31 cellular contexts compared by ENCODE assay signal in the genomic region with DNA sequence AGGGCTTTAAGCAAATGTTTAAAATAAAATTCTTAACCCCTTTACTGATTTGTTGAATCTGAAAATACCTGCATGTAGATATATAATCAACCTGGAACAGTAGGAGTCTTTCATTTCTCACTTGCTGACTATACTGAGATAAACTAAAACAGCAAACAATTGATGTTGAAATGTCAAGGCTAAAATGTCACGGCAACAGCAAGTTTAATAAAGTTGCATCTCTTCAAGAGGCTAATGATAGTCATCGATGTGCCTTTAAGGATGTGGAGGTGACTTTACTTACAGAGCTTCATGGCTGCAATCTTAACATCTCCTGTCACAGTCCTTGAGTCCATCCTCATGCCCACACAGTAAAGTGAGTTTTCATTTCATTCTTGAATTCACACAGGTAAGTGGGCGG. TPM values are rescaled to one million over a fixed set of nuclear protein-coding genes. Genes with fewer than 3 reads are reported as not detected.
DNase-seq lines count a peak whose midpoint lies in the region; ATAC-seq, FAIRE-seq and TF ChIP-seq lines count a peak whose summit lies in the region.
"Had no signal": no experiment of that assay in that cellular context is flagged by ENCODE, and none has a peak within 500 bp of the region (broad histone marks: within the 10 kb centered on the region; RNA-seq: fewer than 3 reads in every experiment).

No MANE protein-coding gene starts in this region.

- no peaks in the 10 kb centered on the region for H3K9me2 ChIP-seq in PC-3 (replicated peaks; ENCODE audit: low read length)

- H3K9ac ChIP-seq in PC-3 (ENCODE audit: low read length) (no peak overlapping the region), K562 (ENCODE audit: insufficient read depth in 1 of 2, low read depth in 2 of 2, low read length in 2 of 2) (no peak overlapping the region)
- H3K9ac ChIP-seq: BLaER1 had no signal

- H4K20me1 ChIP-seq in PC-3 (ENCODE audit: low read length) = no peaks in the 10 kb centered on the region
- no peaks in the 10 kb centered on the region for H4K20me1 ChIP-seq in K562 (replicated peaks; ENCODE audit: control insufficient read depth, insufficient read depth, low read length)
- H4K20me1 ChIP-seq: BLaER1 had no signal

- peaks cover 18% of the 10 kb centered on the region for H3K79me2 ChIP-seq in PC-3 (ENCODE audit: low read length)
- no peaks in the 10 kb centered on the region for H3K79me2 ChIP-seq in K562 (ENCODE audit: control insufficient read depth, insufficient read depth, low read length)

- in situ Hi-C loops in K562 (cut with MboI) = no loop called here

- H3K27ac ChIP-seq in PC-3 (ENCODE audit: low read length) (peak overlapping the region; percentile 53), K562 (ENCODE audit: extremely low read depth, low read depth, low read length) (no peak overlapping the region), tibial nerve (peak overlapping the region in 3 of 4 donors; percentile 4 to 90 (median 87)), prostate gland (no peak overlapping the region)
- H3K27ac ChIP-seq: BLaER1 had no signal

- TF ChIP-seq EP300 in K562 (IDR thresholded peaks at IDR 0.05; ENCODE audit: low read length) (no peak), tibial nerve (IDR thresholded peaks at IDR 0.05) (no peak)

- H3K27me3 ChIP-seq in PC-3 (ENCODE audit: low read length) = no peaks in the 10 kb centered on the region
- H3K27me3 ChIP-seq in K562 (ENCODE audit: control insufficient read depth in 2 of 2, insufficient read depth in 2 of 2, low read length in 2 of 2) = peaks cover 10 to 23% of the 10 kb centered on the region in 2 experiments
- H3K27me3 ChIP-seq in tibial nerve = no peaks in the 10 kb centered on the region
- H3K27me3 ChIP-seq in prostate gland (replicated peaks; ENCODE audit: insufficient read depth) = no peaks in the 10 kb centered on the region

- H3K9me1 ChIP-seq in K562 (ENCODE audit: control insufficient read depth, insufficient read depth, low read length) = no peaks in the 10 kb centered on the region

- H3K4me2 ChIP-seq in PC-3 (ENCODE audit: low read length) (peak overlapping the region; percentile 30), K562 (ENCODE audit: insufficient read depth, low read length) (no peak overlapping the region)
- H3K4me2 ChIP-seq: BLaER1 had no signal

- H3K4me3 ChIP-seq in PC-3 (ENCODE audit: low read length) = no peak overlapping the region
- no peak overlapping the region for H3K4me3 ChIP-seq in K562
- no peak overlapping the region for H3K4me3 ChIP-seq in tibial nerve
- H3K4me3 ChIP-seq in prostate gland = no peak overlapping the region
- H3K4me3 ChIP-seq: BLaER1 had no signal

- CTCF ChIA-PET in PC-3 (lab: Charles Lee) = interaction anchor here (1.3 kb wide), 1 partner anchor 17 kb away, joined by 4 read pairs; no protein-coding TSS in a partner anchor
- CTCF ChIA-PET in K562 (lab: Yijun Ruan, JAX; ENCODE audit: low intra/inter-chr PET ratio) = interaction anchor here (0.7 kb wide), 1 partner anchor 33 kb away, joined by 3 read pairs; no protein-coding TSS in a partner anchor

- no peak for TF ChIP-seq RAD21 in K562 (CRISPR knock-in tag; conservative IDR thresholded peaks at IDR 0.05 in 1 of 2, IDR thresholded peaks at IDR 0.05 in 1 of 2)

- no peak overlapping the region for H2AFZ ChIP-seq in PC-3 (ENCODE audit: low read length)
- H2AFZ ChIP-seq in K562 (ENCODE audit: low read depth, low read length) = no peak overlapping the region

- H3K36me3 ChIP-seq in PC-3 (ENCODE audit: low read depth, low read length) = no peaks in the 10 kb centered on the region
- H3K36me3 ChIP-seq in K562 (ENCODE audit: control insufficient read depth, insufficient read depth, low read length) = no peaks in the 10 kb centered on the region
- no peaks in the 10 kb centered on the region for H3K36me3 ChIP-seq in tibial nerve
- H3K36me3 ChIP-seq in prostate gland = no peaks in the 10 kb centered on the region
- H3K36me3 ChIP-seq: BE2C, BLaER1 had no signal

- intact Hi-C loops in PC-3 (cut with micrococcal nuclease) (no loop called here), K562 (cut with micrococcal nuclease) (no loop called here), prostate gland (cut with DNase I) (no loop called here)

- DNase-seq in D721Med (ENCODE audit: insufficient read length, low spot score) = no peak
- no peak for DNase-seq in PC-3
- no peak for DNase-seq in K562 (ENCODE audit: extremely low read depth in 1 of 4, low spot score in 3 of 4)
- no peak for DNase-seq in tibial nerve (ENCODE audit: low spot score in 2 of 2)
- no peak for DNase-seq in activated T-cell treated with anti-CD3 and anti-CD28 coated beads, Interleukin-2, amount 50 U/mL, for 48 hours
- no peak for DNase-seq in prostate gland (ENCODE audit: low spot score)
- no peak for DNase-seq in stimulated activated CD4-positive, alpha-beta T cell treated with anti-CD3 and anti-CD28 coated beads, Interleukin-2, amount 100 ng/mL, for 24 hours
- DNase-seq: 8988T; ACHN; BE2C; C1 segment of cervical spinal cord; Caco-2; Calu3; CD4-positive, alpha-beta memory T cell; CD4-positive, CD25-positive, alpha-beta regulatory T cell; CD8-positive, alpha-beta memory T cell; DMS 273 treated with DMSO at 0.1 percent for 48 hours; DMS153; DMS53; DMS79; DND-41; EL; GDM1 had no signal

- no peak for TF ChIP-seq CTCF in D721Med (IDR thresholded peaks at IDR 0.05; ENCODE audit: insufficient read depth, missing control alignments)
- no peak for TF ChIP-seq CTCF in PC-3 (conservative IDR thresholded peaks at IDR 0.05; ENCODE audit: low read depth, low read length)
- TF ChIP-seq CTCF in K562 (IDR thresholded peaks at IDR 0.05 in 2 of 3, conservative IDR thresholded peaks at IDR 0.05 in 1 of 3; ENCODE audit: insufficient read depth in 2 of 3, low read depth in 1 of 3, low read length in 3 of 3) = no peak
- TF ChIP-seq CTCF in tibial nerve (IDR thresholded peaks at IDR 0.05) = no peak
- TF ChIP-seq CTCF in prostate gland (IDR thresholded peaks at IDR 0.05) = no peak

- FAIRE-seq in D721Med (lab: Jason Lieb, UNC) = peak; percentile 48
- FAIRE-seq in K562 (lab: Jason Lieb, UNC) = no peak
- FAIRE-seq: A204.1, GM12891, GM19239 had no signal

- no peaks in the 10 kb centered on the region for H3F3A ChIP-seq in PC-3 (ENCODE audit: low read length, unreplicated experiment)

- POLR2A ChIA-PET in PC-3 (lab: Charles Lee; ENCODE audit: unreplicated experiment) = no interaction called here
- POLR2A ChIA-PET in K562 (lab: Yijun Ruan, JAX) = interaction anchor here (0.7 to 1.3 kb wide), 2 partner anchors 13 to 23 kb away, joined by 3 read pairs; no protein-coding TSS in a partner anchor

- 0% methylated on average over 3 of the region's 3 CpGs for WGBS in K562 (ENCODE audit: insufficient coverage, low coverage, missing lambda C conversion rate)
- WGBS in tibial nerve, 2 donors = 38 to 66% methylated on average over 3 of the region's 3 CpGs
- 49% methylated on average over 3 of the region's 3 CpGs for WGBS in prostate gland

- no TSS peak for BruUV-seq in PC-3 (replicated peaks; lab: Mats Ljungman, UMichigan)
- no TSS peak for BruUV-seq in K562 (replicated peaks; lab: Mats Ljungman, UMichigan)

- no peaks in the 10 kb centered on the region for H3K9me3 ChIP-seq in PC-3 (ENCODE audit: low read length)
- no peaks in the 10 kb centered on the region for H3K9me3 ChIP-seq in K562 (replicated peaks; ENCODE audit: control insufficient read depth, insufficient read depth, low read depth, low read length)
- no peaks in the 10 kb centered on the region for H3K9me3 ChIP-seq in tibial nerve
- no peaks in the 10 kb centered on the region for H3K9me3 ChIP-seq in prostate gland
- H3K9me3 ChIP-seq: BE2C, BLaER1, Caco-2 had no signal

- peaks cover 48% of the 10 kb centered on the region for H3K4me1 ChIP-seq in PC-3 (ENCODE audit: insufficient read depth, low read length)
- peaks cover 0 to 9% of the 10 kb centered on the region in 2 experiments; a peak in 2 of 5 replicates for H3K4me1 ChIP-seq in K562 (replicated peaks in 1 of 2; ENCODE audit: control insufficient read depth in 2 of 2, insufficient read depth in 2 of 2, low read length in 2 of 2)
- H3K4me1 ChIP-seq in tibial nerve = peaks cover 0 to 32% (median 6%) of the 10 kb centered on the region in 4 donors
- no peaks in the 10 kb centered on the region for H3K4me1 ChIP-seq in prostate gland (replicated peaks)
- H3K4me1 ChIP-seq: BE2C had no signal

- TF ChIP-seq POLR2A in K562 (conservative IDR thresholded peaks at IDR 0.05) = no peak
- TF ChIP-seq POLR2A in tibial nerve (IDR thresholded peaks at IDR 0.05) = no peak
- TF ChIP-seq POLR2A in prostate gland (IDR thresholded peaks at IDR 0.05) = no peak

- ATAC-seq in PC-3 = no peak
- ATAC-seq in K562 = no peak

RNA-seq across cellular contexts. Expression of a gene that starts 3.6 kb away (rescaled TPM):
- total RNA-seq in PC-3 (2014; rRNA removed) = 12.9 and 17.9 TPM in 2 replicates
- total RNA-seq in K562 (2011; cell fraction: chromatin; rRNA removed; ENCODE audit: low replicate concordance) = not detected in 2 replicates
- total RNA-seq in K562 (2011; cell fraction: nucleolus; rRNA removed) = not detected in 2 replicates
- total RNA-seq in K562 (2011; cell fraction: nucleoplasm; rRNA removed) = not detected in 2 replicates
- total RNA-seq in K562 (2014; rRNA removed) = not detected in 2 replicates
- total RNA-seq in K562 (2014; rRNA removed; fragmentation: Illumina TruSeq; extraction: Trizol) = not detected in 2 replicates
- total RNA-seq in K562 (2015; rRNA removed; fragmentation: Illumina TruSeq; extraction: Trizol) = not detected in 2 replicates
- total RNA-seq in K562 (2021) = not detected in 2 replicates
- polyA plus RNA-seq in K562 (2011; rRNA removed) = not detected in 2 replicates
- polyA plus RNA-seq in K562 (2011; cell fraction: cytosol; rRNA removed) = not detected in 2 replicates
- polyA plus RNA-seq in K562 (2011; cell fraction: nucleus; rRNA removed) = not detected in 2 replicates
- polyA plus RNA-seq in K562 (2012) = not detected in 2 replicates
- polyA plus RNA-seq in K562 (2014; fragmentation: Illumina TruSeq; extraction: Trizol) = not detected in 2 replicates
- not detected for polyA plus RNA-seq in K562 (2014; fragmentation: Nextera tagmentation; extraction: Ambion mirVana)
- polyA plus RNA-seq in K562 (2014; rRNA removed) = not detected in 2 replicates
- not detected in 2 replicates for polyA minus RNA-seq in K562 (2011; rRNA and poly(A)+ RNA removed)
- polyA minus RNA-seq in K562 (2011; cell fraction: cytosol; rRNA and poly(A)+ RNA removed) = 0.27 TPM in 1 of 2 replicates, not detected in the other
- polyA minus RNA-seq in K562 (2011; cell fraction: nucleus; rRNA and poly(A)+ RNA removed) = not detected in 2 replicates
- total RNA-seq in tibial nerve = 10 to 100 TPM; 15.0 to 30.8 (median 28.3) TPM
- 10 to 100 TPM in 1 of 2 donors, 1 to 10 TPM in 1; 5.2 to 21.7 TPM for total RNA-seq in prostate gland
- total RNA-seq: CD4-positive, alpha-beta memory T cell had no signal
- polyA plus RNA-seq: AG04450; CD4-positive, alpha-beta memory T cell; CD8-positive, alpha-beta memory T cell had no signal

RNA-seq across cellular contexts. Expression of a gene that starts 31.7 kb away (rescaled TPM):
- total RNA-seq in PC-3 (2014; rRNA removed) = 0.04 TPM in 1 of 2 replicates, not detected in the other
- total RNA-seq in K562 (2011; cell fraction: chromatin; rRNA removed; ENCODE audit: low replicate concordance) = not detected in 2 replicates
- total RNA-seq in K562 (2011; cell fraction: nucleolus; rRNA removed) = not detected in 2 replicates
- not detected in 2 replicates for total RNA-seq in K562 (2011; cell fraction: nucleoplasm; rRNA removed)
- not detected in 2 replicates for total RNA-seq in K562 (2014; rRNA removed)
- not detected in 2 replicates for total RNA-seq in K562 (2014; rRNA removed; fragmentation: Illumina TruSeq; extraction: Trizol)
- total RNA-seq in K562 (2015; rRNA removed; fragmentation: Illumina TruSeq; extraction: Trizol) = not detected in 2 replicates
- not detected in 2 replicates for total RNA-seq in K562 (2021)
- polyA plus RNA-seq in K562 (2011; rRNA removed) = not detected in 2 replicates
- polyA plus RNA-seq in K562 (2011; cell fraction: cytosol; rRNA removed) = not detected in 2 replicates
- not detected in 2 replicates for polyA plus RNA-seq in K562 (2011; cell fraction: nucleus; rRNA removed)
- 0.06 and 0.16 TPM in 2 replicates for polyA plus RNA-seq in K562 (2012)
- not detected in 2 replicates for polyA plus RNA-seq in K562 (2014; fragmentation: Illumina TruSeq; extraction: Trizol)
- under 1 TPM; 0.20 to 0.21 TPM for polyA plus RNA-seq in K562 (2014; fragmentation: Nextera tagmentation; extraction: Ambion mirVana)
- polyA plus RNA-seq in K562 (2014; rRNA removed) = not detected in 2 replicates
- polyA minus RNA-seq in K562 (2011; rRNA and poly(A)+ RNA removed) = not detected in 2 replicates
- polyA minus RNA-seq in K562 (2011; cell fraction: cytosol; rRNA and poly(A)+ RNA removed) = not detected in 2 replicates
- polyA minus RNA-seq in K562 (2011; cell fraction: nucleus; rRNA and poly(A)+ RNA removed) = not detected in 2 replicates
- total RNA-seq in tibial nerve = 1 to 10 TPM in 1 of 4 donors, under 1 TPM in 3; 0.21 to 3.3 (median 0.59) TPM
- 1 to 10 TPM in 1 of 2 donors, under 1 TPM in 1; 0.09 to 2.7 TPM for total RNA-seq in prostate gland
- total RNA-seq: A673; Caco-2; Calu3; CD4-positive, alpha-beta memory T cell; CD4-positive, CD25-positive, alpha-beta regulatory T cell; CD8-positive, alpha-beta memory T cell; Daoy; G401 had no signal
- polyA plus RNA-seq: AG04450; CD4-positive, alpha-beta memory T cell; CD8-positive, alpha-beta memory T cell had no signal

Comparison
In these comparisons a context has a peak if more than half of its experiments do, and no peak if none do; other contexts are left out.
1. H3K27ac ChIP-seq: peak in PC-3 (single experiment) and tibial nerve (3 of 4); none in K562 (single experiment) and prostate gland (0 of 2).
2. RNA of a gene that starts 3.6 kb away (total RNA-seq): 15.0 to 30.8 TPM in tibial nerve, 5.2 to 21.7 TPM in prostate gland and 12.9 to 17.9 TPM in PC-3; not detected in K562; every median in the first group is over 4 times any median in the second.